8 cellular contexts compared by ENCODE assay signal in the genomic region with DNA sequence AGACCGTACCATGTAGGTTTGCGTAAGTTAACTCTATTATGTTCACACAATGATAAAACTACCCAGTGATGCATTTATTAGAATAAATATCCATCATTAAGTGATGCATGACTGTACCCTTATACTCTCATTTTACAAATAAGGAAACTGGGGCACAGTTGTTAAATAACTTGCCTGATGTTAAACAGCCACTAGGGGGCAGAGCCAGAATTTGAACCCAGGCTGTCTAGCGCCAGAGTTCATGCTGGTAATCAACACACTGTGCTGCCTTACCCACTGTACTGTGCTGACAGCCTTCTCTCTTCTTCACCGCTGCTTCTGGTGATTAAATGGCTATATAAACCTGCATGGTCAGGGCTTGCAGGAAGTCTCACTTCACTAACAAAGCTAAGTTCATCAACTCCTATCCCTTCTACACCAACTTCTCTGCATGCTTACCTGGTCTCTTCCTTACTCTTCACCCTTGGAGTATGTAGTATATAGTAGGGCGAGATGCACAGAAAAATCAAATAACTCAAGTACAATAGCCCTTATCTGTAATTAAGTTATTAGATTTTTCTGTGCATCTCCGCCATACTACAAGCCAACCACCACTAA. TPM values are rescaled to one million over a fixed set of nuclear protein-coding genes. Genes with fewer than 3 reads are reported as not detected.
A peak's percentile ranks its signal among the peaks of the same experiment; 100 is the strongest.
DNase-seq lines count a peak whose midpoint lies in the region; FAIRE-seq and TF ChIP-seq lines count a peak whose summit lies in the region.
"Had no signal": no experiment of that assay in that cellular context is flagged by ENCODE, and none has a peak within 500 bp of the region (broad histone marks: within the 10 kb centered on the region; RNA-seq: fewer than 3 reads in every experiment).

No MANE protein-coding gene starts in this region.

- in situ Hi-C loops in GM13977 (cut with MboI; ENCODE audit: low pct_unique_long_range_greater_than_20kb, low sequenced_read_pairs, unreplicated experiment), result loop anchor here (25.0 kb wide), 1 partner anchor 108 kb away; no protein-coding TSS in a partner anchor

- FAIRE-seq in frontal cortex (lab: Jason Lieb, UNC), result no peak
- FAIRE-seq: TTC549 had no signal

- DNase-seq in GM13977 (ENCODE audit: low spot score), result peak; percentile 33
- peak; percentile 35 for DNase-seq in NAMALWA (ENCODE audit: low spot score)
- DNase-seq in activated T-cell treated with anti-CD3 and anti-CD28 coated beads for 1 hour (ENCODE audit: low read depth), result peak; percentile 6
- DNase-seq in fibroblast of the conjunctiva (ENCODE audit: low read depth), result peak; percentile 12
- DNase-seq in putamen (ENCODE audit: low spot score), result peak; percentile 1
- no peak for DNase-seq in frontal cortex (ENCODE audit: low spot score in 2 of 2)
- no peak for DNase-seq in GF-D8 (lab: John Stamatoyannopoulos, UW)

- peak; percentile 70 for TF ChIP-seq CTCF in GM13977 (IDR thresholded peaks at IDR 0.05; ENCODE audit: extremely low read depth, insufficient read depth, missing control alignments)

RNA-seq across cellular contexts. Expression of gene APPL2, which starts 43.6 kb away (rescaled TPM):
- 28.9 TPM for total RNA-seq in frontal cortex

RNA-seq across cellular contexts. Expression of gene C12orf75, which starts 50.9 kb away (rescaled TPM):
- 41.6 TPM for total RNA-seq in frontal cortex

Comparison
In these comparisons a context has a peak if more than half of its experiments do, and no peak if none do; other contexts are left out.
1. DNase-seq: peak in GM13977 (single experiment), NAMALWA (single experiment), activated T-cell treated with anti-CD3 and anti-CD28 coated beads for 1 hour (single experiment), fibroblast of the conjunctiva (single experiment) and putamen (single experiment); none in frontal cortex (0 of 2) and GF-D8 (single experiment).